ENCODE assay signal across 21 cellular contexts in genomic region chr10:77418211-77418640, GRCh38.
A peak's percentile ranks its signal among the peaks of the same experiment; 100 is the strongest.
DNase-seq lines count a peak whose midpoint lies in the region; ATAC-seq and TF ChIP-seq lines count a peak whose summit lies in the region.
"Had no signal": no experiment of that assay in that cellular context is flagged by ENCODE, and none has a peak within 500 bp of the region (broad histone marks: within the 10 kb centered on the region; RNA-seq: fewer than 3 reads in every experiment).

No MANE protein-coding gene starts in this region.

- no peaks in the 10 kb centered on the region for H3K27me3 Mint-ChIP-seq in osteocyte (ENCODE audit: unreplicated experiment)
- H3K27me3 Mint-ChIP-seq: activated naive CD8-positive, alpha-beta T cell treated with anti-CD3 and anti-CD28 coated beads for 36 hours; brain; CD4-positive, alpha-beta memory T cell had no signal

- H3K4me3 ChIP-seq in SJSA1, result no peak overlapping the region
- H3K4me3 ChIP-seq in gastroesophageal sphincter, result no peak overlapping the region
- H3K4me3 ChIP-seq in transverse colon, result no peak overlapping the region
- H3K4me3 ChIP-seq: mucosa of descending colon had no signal

- in situ Hi-C loops in transverse colon (cut with MboI; ENCODE audit: low pct_ligation_motif_present in 1 of 4, low pct_unique_long_range_greater_than_20kb in 1 of 4, low sequenced_read_pairs in 3 of 4), result loop anchor here in 1 of 4 donors (25.0 kb wide), 1 partner anchor 219 kb away; the partner anchor contains the start of gene KCNMA1

- TF ChIP-seq CTCF in gastroesophageal sphincter (IDR thresholded peaks at IDR 0.05) (no peak), osteocyte (IDR thresholded peaks at IDR 0.05) (no peak), transverse colon (IDR thresholded peaks at IDR 0.05) (no peak)

- H3K4me1 ChIP-seq in SJSA1 (replicated peaks), result peaks cover 41% of the 10 kb centered on the region
- peaks cover 5 to 98% (median 9%) of the 10 kb centered on the region in 3 donors for H3K4me1 ChIP-seq in gastroesophageal sphincter
- peaks cover 3 to 21% (median 14%) of the 10 kb centered on the region in 4 donors for H3K4me1 ChIP-seq in transverse colon

- H3K27ac ChIP-seq in SJSA1 (0 out of 2 replicates have a peak overlapping the region, but pooled peaks have one; percentile 97), gastroesophageal sphincter (peak overlapping the region in 3 of 4 donors; percentile 75 to 82 (median 76)), transverse colon (peak overlapping the region; percentile 51 to 81 (median 70))
- H3K27ac ChIP-seq: neutrophil had no signal

- intact Hi-C loops in transverse colon (cut with DNase I; ENCODE audit: low total_unique reads), result no loop called here

- H3K4me1 Mint-ChIP-seq in osteocyte (ENCODE audit: unreplicated experiment), result peaks cover 75% of the 10 kb centered on the region
- H3K4me1 Mint-ChIP-seq: activated B cell treated with CpG ODN at 0.5 μM for 24 hours; activated naive CD8-positive, alpha-beta T cell treated with anti-CD3 and anti-CD28 coated beads for 36 hours; CD4-positive, alpha-beta memory T cell had no signal

- TF ChIP-seq EP300 in gastroesophageal sphincter (IDR thresholded peaks at IDR 0.05), result no peak
- no peak for TF ChIP-seq EP300 in transverse colon (IDR thresholded peaks at IDR 0.05; ENCODE audit: low read depth)

- H3K36me3 ChIP-seq in SJSA1, result no peaks in the 10 kb centered on the region
- H3K36me3 ChIP-seq in gastroesophageal sphincter, result no peaks in the 10 kb centered on the region
- H3K36me3 ChIP-seq in transverse colon, result no peaks in the 10 kb centered on the region
- H3K36me3 ChIP-seq: neutrophil had no signal

- H3K9me3 ChIP-seq in SJSA1 (replicated peaks) (no peaks in the 10 kb centered on the region), gastroesophageal sphincter (no peaks in the 10 kb centered on the region), transverse colon (no peaks in the 10 kb centered on the region)
- H3K9me3 ChIP-seq: mucosa of descending colon, neutrophil had no signal

- no peaks in the 10 kb centered on the region for H3K36me3 Mint-ChIP-seq in osteocyte (ENCODE audit: unreplicated experiment)
- H3K36me3 Mint-ChIP-seq: activated naive CD8-positive, alpha-beta T cell treated with anti-CD3 and anti-CD28 coated beads for 36 hours; brain; CD4-positive, alpha-beta memory T cell had no signal

- no peak overlapping the region for H3K4me3 Mint-ChIP-seq in osteocyte (ENCODE audit: unreplicated experiment)
- H3K4me3 Mint-ChIP-seq: activated B cell treated with CpG ODN at 0.5 μM for 24 hours; activated naive CD8-positive, alpha-beta T cell treated with anti-CD3 and anti-CD28 coated beads for 36 hours; brain; CD4-positive, alpha-beta memory T cell; dendritic cell treated with granulocyte-macrophage colony-stimulating factor and Interleukin-4, amounts not matched to agents 40 ng/mL and 50 ng/mL, for 4 days had no signal

- H3K27me3 ChIP-seq in SJSA1 (replicated peaks) (no peaks in the 10 kb centered on the region), gastroesophageal sphincter (no peaks in the 10 kb centered on the region), transverse colon (no peaks in the 10 kb centered on the region)

- TF ChIP-seq POLR2A in gastroesophageal sphincter (IDR thresholded peaks at IDR 0.05), result no peak
- TF ChIP-seq POLR2A in transverse colon (IDR thresholded peaks at IDR 0.05), result no peak

- DNase-seq in SJSA1 (ENCODE audit: low read depth in 1 of 2, low spot score in 2 of 2) (no peak), osteocyte (ENCODE audit: extremely low spot score, unreplicated experiment) (no peak), transverse colon (no peak), GM19240 (ENCODE audit: insufficient read length, low spot score) (no peak), RKO (ENCODE audit: low spot score) (no peak)
- DNase-seq: activated B cell treated with CpG ODN at 0.5 μM for 24 hours; activated CD4-positive, alpha-beta T cell treated with anti-CD3 and anti-CD28 coated beads, Interleukin-2, amount 50 U/mL, for 4 hours; activated naive CD8-positive, alpha-beta T cell treated with anti-CD3 and anti-CD28 coated beads for 36 hours; CD4-positive, alpha-beta memory T cell; GF-D8; KBM-7; mucosa of descending colon; NCI-H1694; NCI-H526; T-helper 9 cell had no signal

- peak overlapping the region; percentile 94 for H3K27ac Mint-ChIP-seq in osteocyte (ENCODE audit: unreplicated experiment)
- H3K27ac Mint-ChIP-seq: activated B cell treated with CpG ODN at 0.5 μM for 24 hours; activated naive CD8-positive, alpha-beta T cell treated with anti-CD3 and anti-CD28 coated beads for 36 hours; CD4-positive, alpha-beta memory T cell; dendritic cell treated with granulocyte-macrophage colony-stimulating factor and Interleukin-4, amounts not matched to agents 40 ng/mL and 50 ng/mL, for 4 days had no signal

- WGBS in gastroesophageal sphincter (ENCODE audit: low coverage in 1 of 2), 2 donors, result 21% methylated on average over 5 of the region's 8 CpGs; no CpG with 5 or more reads in 1 of the 2 donors
- WGBS in transverse colon (ENCODE audit: low coverage in 1 of 2), 2 donors, result 50 to 54% methylated on average over 1 to 8 of the region's 8 CpGs

- H3K9me3 Mint-ChIP-seq in osteocyte (ENCODE audit: unreplicated experiment), result no peaks in the 10 kb centered on the region
- H3K9me3 Mint-ChIP-seq: activated B cell treated with CpG ODN at 0.5 μM for 24 hours; activated naive CD8-positive, alpha-beta T cell treated with anti-CD3 and anti-CD28 coated beads for 36 hours; brain; dendritic cell treated with granulocyte-macrophage colony-stimulating factor and Interleukin-4, amounts not matched to agents 40 ng/mL and 50 ng/mL, for 4 days had no signal

- ATAC-seq in gastroesophageal sphincter, result peak; percentile 48
- no peak for ATAC-seq in GM19455 (IDR thresholded peaks at IDR 0.05; ENCODE audit: unreplicated experiment)
- no peak for ATAC-seq in GM21529 (IDR thresholded peaks at IDR 0.05; ENCODE audit: unreplicated experiment)
